In genomic region chr1:245800901-245801605, GRCh38 we compare ENCODE assay signal across 1 cellular context.
TF ChIP-seq lines count a peak whose summit lies in the region.

No MANE protein-coding gene starts in this region.

TF ChIP-seq in GM23338, 12 proteins besides CTCF, POLR2A, EP300 and RAD21 (continued from another document):
- TF ChIP-seq ZNF462 (CRISPR knock-in tag; IDR thresholded peaks at IDR 0.05) (no peak), POLR2AphosphoS5 (IDR thresholded peaks at IDR 0.05; ENCODE audit: low read depth) (no peak), ETS1 (IDR thresholded peaks at IDR 0.05) (no peak)
